16 cellular contexts compared by ENCODE assay signal in the genomic region with DNA sequence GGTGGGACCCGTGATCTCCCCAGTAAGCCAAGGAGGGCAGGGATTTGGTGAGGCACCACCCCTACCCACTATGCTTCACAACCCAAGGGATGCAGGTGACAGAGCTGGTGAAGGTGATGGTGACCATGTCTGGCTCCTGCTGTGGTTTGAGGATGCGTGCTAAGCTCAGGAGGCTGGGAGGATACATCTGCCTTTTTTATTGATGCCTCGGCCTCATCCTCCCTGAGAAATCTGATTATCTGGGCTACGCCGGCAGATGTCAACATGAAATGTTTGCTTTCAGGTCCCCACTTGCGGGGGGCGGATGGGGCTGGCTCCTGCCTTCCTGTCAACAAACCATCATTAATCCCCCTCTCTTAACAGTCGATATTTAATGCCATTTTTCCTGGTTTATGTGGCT. TPM values are rescaled to one million over a fixed set of nuclear protein-coding genes. Genes with fewer than 3 reads are reported as not detected.
DNase-seq lines count a peak whose midpoint lies in the region; ATAC-seq and TF ChIP-seq lines count a peak whose summit lies in the region.
"Had no signal": no experiment of that assay in that cellular context is flagged by ENCODE, and none has a peak within 500 bp of the region (broad histone marks: within the 10 kb centered on the region; RNA-seq: fewer than 3 reads in every experiment).

No MANE protein-coding gene starts in this region.

- DNase-seq in NCI-H1417 (lab: John Stamatoyannopoulos, UW) (peak in 2 of 3 experiments; percentile 3 to 41), NCI-H1417 treated with DMSO at 0.1 percent for 48 hours (lab: John Stamatoyannopoulos, UW) (no peak), NCI-H748 treated with DMSO at 0.1 percent for 48 hours (lab: John Stamatoyannopoulos, UW) (peak; percentile 86), SK-N-DZ (ENCODE audit: low spot score) (peak; percentile 66), AG08396 (ENCODE audit: low spot score) (no peak), mucosa of gallbladder (ENCODE audit: low spot score) (no peak)
- DNase-seq: 8988T; CD4-positive, CD25-positive, alpha-beta regulatory T cell; DMS 273 treated with DMSO at 0.1 percent for 48 hours; DMS79 treated with DMSO at 0.1 percent for 48 hours; EL; HCEC 1CT; HFFc6 had no signal

- ATAC-seq in GM18505 (IDR thresholded peaks at IDR 0.05; ENCODE audit: unreplicated experiment), result no peak
- ATAC-seq: HepG2 had no signal

- TF ChIP-seq POLR2A in GM18505 (IDR thresholded peaks at IDR 0.05; ENCODE audit: borderline replicate concordance, extremely low read depth, insufficient read depth, insufficient read length), result no peak

RNA-seq across cellular contexts. Expression of a gene that starts 33.4 kb away (rescaled TPM):
- polyA plus RNA-seq in SK-N-DZ (2014; cell fraction: cytosol; rRNA removed), result 0.37 TPM in 1 of 2 replicates, not detected in the other
- polyA plus RNA-seq in SK-N-DZ (2014; cell fraction: nucleus; rRNA removed), result 0.06 and 1.3 TPM in 2 replicates
- not detected for total RNA-seq in mucosa of gallbladder
- total RNA-seq: CD4-positive, CD25-positive, alpha-beta regulatory T cell; H4; HepG2; HFFc6 had no signal
- polyA plus RNA-seq: CD4-positive, CD25-positive, alpha-beta regulatory T cell; HepG2 had no signal

Comparison
In these comparisons a context has a peak if more than half of its experiments do, and no peak if none do; other contexts are left out.
1. DNase-seq: peak in NCI-H1417 (2 of 3), NCI-H748 treated with DMSO at 0.1 percent for 48 hours (single experiment) and SK-N-DZ (single experiment); none in NCI-H1417 treated with DMSO at 0.1 percent for 48 hours (single experiment), AG08396 (single experiment) and mucosa of gallbladder (single experiment).